Comparison of ENCODE assay signal across 15 cellular contexts in the genomic region with DNA sequence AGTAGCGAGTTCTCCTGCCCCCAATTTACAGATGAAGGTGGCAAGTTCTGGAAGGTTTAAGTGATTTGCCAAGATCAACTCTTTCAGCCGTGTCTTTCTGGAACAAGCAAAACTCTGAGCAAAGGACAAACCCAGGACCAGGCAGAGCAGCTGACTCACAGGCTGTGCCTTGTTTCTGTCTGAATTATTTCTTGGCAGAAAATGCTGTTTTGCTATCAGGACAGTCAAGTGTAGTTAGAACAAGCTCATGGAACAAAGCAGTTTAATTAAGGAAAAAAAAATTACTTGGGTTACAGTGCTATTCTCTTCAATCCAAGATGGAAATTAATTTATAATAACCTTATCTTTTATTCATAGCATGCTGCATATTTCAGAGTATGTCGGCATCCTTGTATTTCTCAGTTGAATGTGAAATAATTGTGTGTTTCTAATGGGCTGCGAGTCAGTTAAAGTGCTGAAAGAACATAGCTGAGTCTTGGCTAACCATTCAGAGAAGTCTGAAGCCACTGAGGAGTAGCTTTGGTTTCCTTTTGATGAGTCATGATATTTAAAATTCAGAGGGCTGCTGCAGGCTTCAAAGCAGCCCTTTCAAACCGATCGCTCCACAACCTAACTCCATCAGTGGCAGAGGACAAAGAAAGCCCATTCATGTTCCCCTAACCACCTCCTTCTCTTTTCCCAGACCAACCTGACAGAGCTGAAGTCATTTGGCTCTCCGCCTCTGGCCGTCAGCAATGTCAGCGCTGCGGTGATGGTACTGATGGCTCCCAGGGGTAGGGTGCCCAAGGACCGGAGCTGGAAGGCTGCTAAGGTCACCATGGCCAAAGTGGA.
DNase-seq lines count a peak whose midpoint lies in the region; ATAC-seq, FAIRE-seq and TF ChIP-seq lines count a peak whose summit lies in the region.
"Had no signal": no experiment of that assay in that cellular context is flagged by ENCODE, and none has a peak within 500 bp of the region (broad histone marks: within the 10 kb centered on the region; RNA-seq: fewer than 3 reads in every experiment).

No MANE protein-coding gene starts in this region.

- no peak for TF ChIP-seq RAD21 in A549 (conservative IDR thresholded peaks at IDR 0.05 in 1 of 2, IDR thresholded peaks at IDR 0.05 in 1 of 2)

- H3K79me2 ChIP-seq in neural progenitor cell (ENCODE audit: low read depth), result no peaks in the 10 kb centered on the region

- H3K9me3 Mint-ChIP-seq in neural progenitor cell, result peaks cover 4% of the 10 kb centered on the region

- in situ Hi-C loops in brain microvascular endothelial cell (cut with HindIII; ENCODE audit: low pct_ligation_motif_present, low sequenced_read_pairs), result no loop called here

- no peak overlapping the region for H3K27ac Mint-ChIP-seq in neural progenitor cell
- H3K27ac Mint-ChIP-seq: activated CD8-positive, alpha-beta T cell treated with anti-CD3 and anti-CD28 coated beads for 36 hours had no signal

- 47% methylated on average over 11 of the region's 11 CpGs for WGBS in A549 (ENCODE audit: missing lambda C conversion rate)
- WGBS in heart left ventricle, 4 donors, result 64 to 80% (median 74%) methylated on average over 11 of the region's 11 CpGs
- WGBS in ovary, 3 donors, result 47 to 50% (median 48%) methylated on average over 11 of the region's 11 CpGs

- H4K20me1 ChIP-seq in neural progenitor cell (ENCODE audit: low read depth), result no peaks in the 10 kb centered on the region

- H3K9me3 ChIP-seq in A549 (no peaks in the 10 kb centered on the region), heart left ventricle (no peaks in the 10 kb centered on the region), neural progenitor cell (ENCODE audit: low read depth) (no peaks in the 10 kb centered on the region), ovary (no peaks in the 10 kb centered on the region)
- H3K9me3 ChIP-seq: upper lobe of right lung had no signal

- no peak for FAIRE-seq in A549 (lab: Jason Lieb, UNC)
- FAIRE-seq: GM12878, RCC 7860 had no signal

- DNase-seq in A549 (ENCODE audit: low read depth in 1 of 2, low spot score in 1 of 2) (no peak), anterior cingulate cortex (lab: John Stamatoyannopoulos, UW) (peak in 48 of 58 donors; percentile 6 to 77 (median 38)), heart left ventricle (no peak), neural progenitor cell (ENCODE audit: low spot score) (no peak), ovary (no peak), brain microvascular endothelial cell (no peak)
- no peak for DNase-seq in activated CD4-positive, alpha-beta T cell treated with anti-CD3 and anti-CD28 coated beads, Interleukin-2, amount 50 U/mL, for 4 hours
- DNase-seq in activated naive CD4-positive, alpha-beta T cell (lab: John Stamatoyannopoulos, UW), result no peak
- DNase-seq: activated CD8-positive, alpha-beta T cell treated with anti-CD3 and anti-CD28 coated beads for 36 hours; activated naive CD4-positive, alpha-beta T cell treated with anti-CD3 and anti-CD28 coated beads, Interleukin-2, amount 50 U/mL, for 16 hours; NCI-H510A treated with DMSO at 0.1 percent for 48 hours; T1000; upper lobe of right lung had no signal

- no peaks in the 10 kb centered on the region for H3K36me3 Mint-ChIP-seq in neural progenitor cell

- H3K9ac ChIP-seq in neural progenitor cell, result no peak overlapping the region

- no peak overlapping the region for H3K4me3 Mint-ChIP-seq in neural progenitor cell
- H3K4me3 Mint-ChIP-seq: activated CD8-positive, alpha-beta T cell treated with anti-CD3 and anti-CD28 coated beads for 36 hours had no signal

- H3F3A ChIP-seq in neural progenitor cell (ENCODE audit: low read depth), result no peaks in the 10 kb centered on the region

- no peak for TF ChIP-seq EP300 in A549 (IDR thresholded peaks at IDR 0.05)
- no peak for TF ChIP-seq EP300 in ovary (IDR thresholded peaks at IDR 0.05)

- peaks cover 2% of the 10 kb centered on the region for H3K27me3 Mint-ChIP-seq in neural progenitor cell (ENCODE audit: insufficient read depth, low read depth)

- peak overlapping the region; percentile 73 for H2AFZ ChIP-seq in neural progenitor cell (replicated peaks)

- POLR2A ChIA-PET in A549 (lab: Yijun Ruan, JAX), result no interaction called here

- H3K4me2 ChIP-seq in A549 (no peak overlapping the region), neural progenitor cell (no peak overlapping the region)

- H3K4me3 ChIP-seq in A549 (no peak overlapping the region), heart left ventricle (no peak overlapping the region), neural progenitor cell (no peak overlapping the region), ovary (no peak overlapping the region), brain microvascular endothelial cell (ENCODE audit: low read depth, low read length) (no peak overlapping the region)
- H3K4me3 ChIP-seq: GM12878, upper lobe of right lung had no signal

- TF ChIP-seq POLR2A in A549 (IDR thresholded peaks at IDR 0.05; ENCODE audit: low read length) (no peak), heart left ventricle (IDR thresholded peaks at IDR 0.05) (no peak), ovary (IDR thresholded peaks at IDR 0.05) (no peak)

- ATAC-seq in A549 (no peak), heart left ventricle (peak; percentile 55 to 82 (median 57))
- ATAC-seq: activated CD8-positive, alpha-beta T cell treated with anti-CD3 and anti-CD28 coated beads for 36 hours; GM12878; upper lobe of right lung had no signal

- no peak overlapping the region for H3K27ac ChIP-seq in A549
- H3K27ac ChIP-seq in heart left ventricle, result peak overlapping the region in 6 of 12 donors; percentile 0 to 67 (median 17)
- no peak overlapping the region for H3K27ac ChIP-seq in neural progenitor cell
- H3K27ac ChIP-seq in ovary, result no peak overlapping the region
- no peak overlapping the region for H3K27ac ChIP-seq in brain microvascular endothelial cell
- H3K27ac ChIP-seq: upper lobe of right lung had no signal

- CTCF ChIA-PET in A549 (lab: Yijun Ruan, JAX), result interaction anchor here (0.6 to 0.8 kb wide), 3 partner anchors 20 to 1078 kb away, joined by 3 read pairs; no protein-coding TSS in a partner anchor

- no peaks in the 10 kb centered on the region for H3K36me3 ChIP-seq in heart left ventricle
- no peaks in the 10 kb centered on the region for H3K36me3 ChIP-seq in neural progenitor cell
- H3K36me3 ChIP-seq in ovary, result no peaks in the 10 kb centered on the region
- H3K36me3 ChIP-seq in brain microvascular endothelial cell (replicated peaks), result no peaks in the 10 kb centered on the region
- H3K36me3 ChIP-seq: upper lobe of right lung had no signal

- H3K27me3 ChIP-seq in heart left ventricle (no peaks in the 10 kb centered on the region), neural progenitor cell (no peaks in the 10 kb centered on the region), ovary (no peaks in the 10 kb centered on the region), brain microvascular endothelial cell (replicated peaks) (no peaks in the 10 kb centered on the region)
- H3K27me3 ChIP-seq: upper lobe of right lung had no signal

- intact Hi-C loops in heart left ventricle (cut with DNase I) (no loop called here), ovary (cut with DNase I) (no loop called here)

- no peak for TF ChIP-seq CTCF in A549 (IDR thresholded peaks at IDR 0.05)
- no peak for TF ChIP-seq CTCF in heart left ventricle (IDR thresholded peaks at IDR 0.05)
- no peak for TF ChIP-seq CTCF in neural progenitor cell (IDR thresholded peaks at IDR 0.05)
- TF ChIP-seq CTCF in ovary (IDR thresholded peaks at IDR 0.05), result no peak
- TF ChIP-seq CTCF in brain microvascular endothelial cell (IDR thresholded peaks at IDR 0.05; ENCODE audit: low read depth, low read length, missing control alignments), result no peak

- H3K4me1 ChIP-seq in A549 (no peaks in the 10 kb centered on the region), heart left ventricle (no peaks in the 10 kb centered on the region), neural progenitor cell (peaks cover 4% of the 10 kb centered on the region), ovary (ENCODE audit: insufficient read depth) (no peaks in the 10 kb centered on the region)
- H3K4me1 ChIP-seq: upper lobe of right lung had no signal

- peaks cover 14% of the 10 kb centered on the region for H3K4me1 Mint-ChIP-seq in neural progenitor cell

TF ChIP-seq in A549, 52 proteins besides CTCF, POLR2A, EP300 and RAD21:
- TF ChIP-seq MAFK (IDR thresholded peaks at IDR 0.05; ENCODE audit: partially characterized antibody) (peak; percentile 63), NPAS2 (CRISPR knock-in tag; IDR thresholded peaks at IDR 0.05; ENCODE audit: borderline replicate concordance) (no peak)
TF ChIP-seq in A549: peak in this region for 1.

Comparison
In these comparisons a context has a peak if more than half of its experiments do, and no peak if none do; other contexts are left out.
1. ATAC-seq: peak in heart left ventricle (4 of 4); none in A549 (0 of 2).
2. DNase-seq: peak in anterior cingulate cortex (48 of 58); none in A549 (0 of 2), heart left ventricle (0 of 5), neural progenitor cell (single experiment), ovary (0 of 5), activated CD4-positive, alpha-beta T cell treated with anti-CD3 and anti-CD28 coated beads, Interleukin-2, amount 50 U/mL, for 4 hours (0 of 2), brain microvascular endothelial cell (single experiment) and activated naive CD4-positive, alpha-beta T cell (0 of 4).